In genomic region chr13:42394361-42395065, GRCh38 we compare ENCODE assay signal across 15 cellular contexts.
DNase-seq lines count a peak whose midpoint lies in the region; ATAC-seq lines count a peak whose summit lies in the region.
"Had no signal": no experiment of that assay in that cellular context is flagged by ENCODE, and none has a peak within 500 bp of the region (broad histone marks: within the 10 kb centered on the region; RNA-seq: fewer than 3 reads in every experiment).

No MANE protein-coding gene starts in this region.

- H3K36me3 Mint-ChIP-seq in activated T-helper 17 cell treated with anti-CD3 and anti-CD28 coated beads, Interleukin-2, amount 50 U/mL, for 72 hours (ENCODE audit: low read depth), result peaks cover 59% of the 10 kb centered on the region
- H3K36me3 Mint-ChIP-seq in natural killer cell treated with Interleukin-12 subunit alpha and Interleukin-12 subunit beta and Interleukin-15 and Interleukin-18, amount 100 ng/mL, for 72 hours, result peaks cover 6% of the 10 kb centered on the region

- H3K27ac Mint-ChIP-seq in activated T-helper 17 cell treated with anti-CD3 and anti-CD28 coated beads, Interleukin-2, amount 50 U/mL, for 72 hours, result peak overlapping the region; percentile 99
- H3K27ac Mint-ChIP-seq in natural killer cell treated with Interleukin-12 subunit alpha and Interleukin-12 subunit beta and Interleukin-15 and Interleukin-18, amount 100 ng/mL, for 72 hours, result peak overlapping the region; percentile 83 to 84

- H3K4me1 Mint-ChIP-seq in activated T-helper 17 cell treated with anti-CD3 and anti-CD28 coated beads, Interleukin-2, amount 50 U/mL, for 72 hours, result peaks cover 55% of the 10 kb centered on the region
- H3K4me1 Mint-ChIP-seq in natural killer cell treated with Interleukin-12 subunit alpha and Interleukin-12 subunit beta and Interleukin-15 and Interleukin-18, amount 100 ng/mL, for 72 hours (ENCODE audit: low read depth in 2 of 2), result peaks cover 52% of the 10 kb centered on the region in 2 donors

- H3K9me3 Mint-ChIP-seq in activated T-helper 17 cell treated with anti-CD3 and anti-CD28 coated beads, Interleukin-2, amount 50 U/mL, for 72 hours, result peaks cover 5% of the 10 kb centered on the region
- H3K9me3 Mint-ChIP-seq in natural killer cell treated with Interleukin-12 subunit alpha and Interleukin-12 subunit beta and Interleukin-15 and Interleukin-18, amount 100 ng/mL, for 72 hours, result peaks cover 9% of the 10 kb centered on the region

- DNase-seq in activated T-cell treated with anti-CD3 and anti-CD28 coated beads for 24 hours (ENCODE audit: low read depth) (peak; percentile 32), activated T-cell treated with anti-CD3 and anti-CD28 coated beads for 4 hours (no peak), posterior vena cava (ENCODE audit: low spot score) (no peak)
- DNase-seq in natural killer cell treated with Interleukin-12 subunit alpha and Interleukin-12 subunit beta and Interleukin-15 and Interleukin-18, amount 100 ng/mL, for 72 hours (ENCODE audit: low spot score), result no peak
- DNase-seq: central memory CD4-positive, alpha-beta T cell; DMS 273 treated with DMSO at 0.1 percent for 48 hours; gastrocnemius medialis; KG1; NCI-H1436; NCI-H446; occipital lobe had no signal

- peak overlapping the region; percentile 90 for H3K4me3 Mint-ChIP-seq in activated T-helper 17 cell treated with anti-CD3 and anti-CD28 coated beads, Interleukin-2, amount 50 U/mL, for 72 hours
- H3K4me3 Mint-ChIP-seq in natural killer cell treated with Interleukin-12 subunit alpha and Interleukin-12 subunit beta and Interleukin-15 and Interleukin-18, amount 100 ng/mL, for 72 hours, result peak overlapping the region; percentile 74

- ATAC-seq in HG02588 (IDR thresholded peaks at IDR 0.05; ENCODE audit: unreplicated experiment) (peak; percentile 4), GM18519 (IDR thresholded peaks at IDR 0.05; ENCODE audit: low FRiP score, unreplicated experiment) (no peak), GM21447 (IDR thresholded peaks at IDR 0.05; ENCODE audit: unreplicated experiment) (no peak)
- peak; percentile 21 for ATAC-seq in activated T-helper 17 cell treated with anti-CD3 and anti-CD28 coated beads, Interleukin-2, amount 50 U/mL, for 72 hours (replicated peaks)
- ATAC-seq in natural killer cell treated with Interleukin-12 subunit alpha and Interleukin-12 subunit beta and Interleukin-15 and Interleukin-18, amount 100 ng/mL, for 72 hours, result no peak
- ATAC-seq: gastrocnemius medialis had no signal

- H3K27me3 Mint-ChIP-seq in activated T-helper 17 cell treated with anti-CD3 and anti-CD28 coated beads, Interleukin-2, amount 50 U/mL, for 72 hours, result no peaks in the 10 kb centered on the region
- H3K27me3 Mint-ChIP-seq in natural killer cell treated with Interleukin-12 subunit alpha and Interleukin-12 subunit beta and Interleukin-15 and Interleukin-18, amount 100 ng/mL, for 72 hours, result peaks cover 0 to 10% of the 10 kb centered on the region in 2 donors

- intact Hi-C loops in posterior vena cava (cut with DNase I), result no loop called here

Comparison
In these comparisons a context has a peak if more than half of its experiments do, and no peak if none do; other contexts are left out.
1. ATAC-seq: peak in HG02588 (single experiment) and activated T-helper 17 cell treated with anti-CD3 and anti-CD28 coated beads, Interleukin-2, amount 50 U/mL, for 72 hours (single experiment); none in natural killer cell treated with Interleukin-12 subunit alpha and Interleukin-12 subunit beta and Interleukin-15 and Interleukin-18, amount 100 ng/mL, for 72 hours (0 of 2), GM18519 (single experiment) and GM21447 (single experiment).